Comparison of ENCODE assay signal across 20 cellular contexts in genomic region chr13:110470272-110471009, GRCh38.
A peak's percentile ranks its signal among the peaks of the same experiment; 100 is the strongest.
DNase-seq lines count a peak whose midpoint lies in the region; TF ChIP-seq lines count a peak whose summit lies in the region.
"Had no signal": no experiment of that assay in that cellular context is flagged by ENCODE, and none has a peak within 500 bp of the region (broad histone marks: within the 10 kb centered on the region; RNA-seq: fewer than 3 reads in every experiment).

No MANE protein-coding gene starts in this region.

- no peak overlapping the region for H2BK5ac ChIP-seq in mesenchymal stem cell (ENCODE audit: low read depth, low read length, poor library complexity, severe bottlenecking)

- H3K4me3 ChIP-seq in BLaER1 treated with 17β-estradiol and CSF1 and Interleukin-3, amounts not matched to agents 10 nM and 100 nM = no peak overlapping the region
- no peak overlapping the region for H3K4me3 ChIP-seq in mesenchymal stem cell (ENCODE audit: insufficient read depth in 1 of 2, low read depth in 1 of 2, low read length in 2 of 2)
- H3K4me3 ChIP-seq: hepatocyte, PC-9 had no signal

- no peak overlapping the region for H3K18ac ChIP-seq in mesenchymal stem cell (ENCODE audit: low read depth in 1 of 2, low read length in 2 of 2)

- peak overlapping the region; percentile 69 for H3K27ac Mint-ChIP-seq in chondrocyte (ENCODE audit: unreplicated experiment)
- H3K27ac Mint-ChIP-seq in activated T-cell treated with anti-CD3 and anti-CD28 coated beads, Interleukin-2, amount 50 U/mL, for 24 hours = no peak overlapping the region
- H3K27ac Mint-ChIP-seq: activated naive CD4-positive, alpha-beta T cell treated with anti-CD3 and anti-CD28 coated beads, Interleukin-2, amount 50 U/mL, for 72 hours had no signal

- H3K27me3 Mint-ChIP-seq in chondrocyte (ENCODE audit: low read depth) = no peaks in the 10 kb centered on the region
- H3K27me3 Mint-ChIP-seq in activated T-cell treated with anti-CD3 and anti-CD28 coated beads, Interleukin-2, amount 50 U/mL, for 24 hours = peaks cover 24% of the 10 kb centered on the region

- H3K4me2 ChIP-seq in BLaER1 treated with 17β-estradiol and CSF1 and Interleukin-3, amounts not matched to agents 10 nM and 100 nM = peak overlapping the region; percentile 68 to 98 (median 79)
- H3K4me2 ChIP-seq in mesenchymal stem cell (ENCODE audit: low read length, poor library complexity, severe bottlenecking) = no peak overlapping the region
- H3K4me2 ChIP-seq: hepatocyte, PC-9 had no signal

- peaks cover 61% of the 10 kb centered on the region for H3K36me3 Mint-ChIP-seq in chondrocyte (ENCODE audit: low read depth)
- H3K36me3 Mint-ChIP-seq in activated T-cell treated with anti-CD3 and anti-CD28 coated beads, Interleukin-2, amount 50 U/mL, for 24 hours (ENCODE audit: low read depth) = no peaks in the 10 kb centered on the region
- H3K36me3 Mint-ChIP-seq: activated naive CD4-positive, alpha-beta T cell treated with anti-CD3 and anti-CD28 coated beads, Interleukin-2, amount 50 U/mL, for 72 hours had no signal

- peak overlapping the region in 2 of 11 experiments; percentile 10 to 82; a peak in 2 of 22 replicates for H3K9ac ChIP-seq in BLaER1 treated with 17β-estradiol and CSF1 and Interleukin-3, amounts not matched to agents 10 nM and 100 nM
- no peak overlapping the region for H3K9ac ChIP-seq in mesenchymal stem cell (ENCODE audit: low read length)

- no peak for TF ChIP-seq CTCF in chondrocyte (IDR thresholded peaks at IDR 0.05)

- H4K20me1 ChIP-seq in BLaER1 treated with 17β-estradiol and CSF1 and Interleukin-3, amounts not matched to agents 10 nM and 100 nM = peaks cover 0 to 4% (median 0%) of the 10 kb centered on the region in 11 experiments; a peak in 1 of 22 replicates

- 88% methylated on average over 14 of the region's 14 CpGs for WGBS in mesenchymal stem cell

- H3K27ac ChIP-seq in BLaER1 treated with 17β-estradiol and CSF1 and Interleukin-3, amounts not matched to agents 10 nM and 100 nM = peak overlapping the region in 9 of 11 experiments; percentile 6 to 94 (median 65); a peak in 11 of 22 replicates
- peak overlapping the region; percentile 11 for H3K27ac ChIP-seq in mesenchymal stem cell (ENCODE audit: low read length, poor library complexity, severe bottlenecking)
- H3K27ac ChIP-seq: hepatocyte, PC-9 had no signal

- H3K79me1 ChIP-seq in mesenchymal stem cell (replicated peaks; ENCODE audit: low read length, poor library complexity, severe bottlenecking) = peaks cover 6% of the 10 kb centered on the region

- H3K4me1 ChIP-seq in BLaER1 treated with 17β-estradiol and CSF1 and Interleukin-3, amounts not matched to agents 10 nM and 100 nM = peaks cover 61 to 91% (median 78%) of the 10 kb centered on the region in 10 experiments
- peaks cover 24% of the 10 kb centered on the region for H3K4me1 ChIP-seq in mesenchymal stem cell (ENCODE audit: control insufficient read depth, insufficient read depth, low read depth, low read length)

- H3K23ac ChIP-seq in mesenchymal stem cell (ENCODE audit: low read length in 2 of 2) = no peak overlapping the region

- peaks cover 9% of the 10 kb centered on the region for H3K4me1 Mint-ChIP-seq in chondrocyte (ENCODE audit: low read depth)
- peaks cover 3% of the 10 kb centered on the region for H3K4me1 Mint-ChIP-seq in activated T-cell treated with anti-CD3 and anti-CD28 coated beads, Interleukin-2, amount 50 U/mL, for 24 hours (ENCODE audit: low read depth)

- no peak overlapping the region for H3K14ac ChIP-seq in mesenchymal stem cell (ENCODE audit: low read length in 2 of 2)

- H2BK12ac ChIP-seq in mesenchymal stem cell (ENCODE audit: low read length in 2 of 2) = no peak overlapping the region

- H2AFZ ChIP-seq in mesenchymal stem cell (ENCODE audit: low read depth, low read length) = no peak overlapping the region
- H2AFZ ChIP-seq: hepatocyte, PC-9 had no signal

- DNase-seq in KBM-7 (peak; percentile 37), chondrocyte (ENCODE audit: low spot score) (no peak), mesenchymal stem cell (no peak), NCI-H2196 (lab: John Stamatoyannopoulos, UW; ENCODE audit: unreplicated experiment) (no peak), NCI-H345 treated with DMSO at 0.1 percent for 48 hours (lab: John Stamatoyannopoulos, UW; ENCODE audit: unreplicated experiment) (no peak)
- DNase-seq in activated T-cell treated with anti-CD3 and anti-CD28 coated beads, Interleukin-2, amount 50 U/mL, for 24 hours = no peak
- DNase-seq in stimulated activated CD4-positive, alpha-beta T cell treated with anti-CD3 and anti-CD28 coated beads, Interleukin-12 subunit alpha, Interleukin-12 subunit beta, amount 100 ng/mL, for 4 hours = no peak
- DNase-seq: activated CD4-positive, alpha-beta T cell treated with anti-CD3 and anti-CD28 coated beads, Interleukin-2, amount 50 U/mL, for 4 hours; activated T-cell treated with anti-CD3 and anti-CD28 coated beads, Interleukin-2, amount 50 U/mL, for 1 hour; effector memory CD4-positive, alpha-beta T cell; EL; kidney glomerular epithelial cell; NCI-H1930; NCI-H526 treated with DMSO at 0.1 percent for 48 hours; PC-9; right cardiac atrium; stimulated activated CD4-positive, alpha-beta T cell treated with anti-CD3 and anti-CD28 coated beads, Interleukin-1b, Interleukin-23, amount 100 ng/mL, for 48 hours had no signal

- no peak overlapping the region for H4K8ac ChIP-seq in mesenchymal stem cell (ENCODE audit: low read length)

- H2BK15ac ChIP-seq in mesenchymal stem cell (ENCODE audit: low read depth, poor library complexity, severe bottlenecking) = no peak overlapping the region

- H3K27me3 ChIP-seq in BLaER1 treated with 17β-estradiol and CSF1 and Interleukin-3, amounts not matched to agents 10 nM and 100 nM = no peaks in the 10 kb centered on the region
- no peaks in the 10 kb centered on the region for H3K27me3 ChIP-seq in mesenchymal stem cell (ENCODE audit: control insufficient read depth in 1 of 2, insufficient read depth in 1 of 2, low read length in 2 of 2)
- H3K27me3 ChIP-seq: hepatocyte had no signal

- in situ Hi-C loops in KBM-7 (cut with MboI; ENCODE audit: low pct_unique_long_range_greater_than_20kb, low sequenced_read_pairs) = no loop called here

- H3K4me3 Mint-ChIP-seq in chondrocyte (ENCODE audit: unreplicated experiment) = no peak overlapping the region
- no peak overlapping the region for H3K4me3 Mint-ChIP-seq in activated T-cell treated with anti-CD3 and anti-CD28 coated beads, Interleukin-2, amount 50 U/mL, for 24 hours

- H4K91ac ChIP-seq in mesenchymal stem cell (ENCODE audit: low read length) = no peak overlapping the region

- no peaks in the 10 kb centered on the region for H3K9me3 Mint-ChIP-seq in chondrocyte (ENCODE audit: low read depth)
- no peaks in the 10 kb centered on the region for H3K9me3 Mint-ChIP-seq in activated T-cell treated with anti-CD3 and anti-CD28 coated beads, Interleukin-2, amount 50 U/mL, for 24 hours
- H3K9me3 Mint-ChIP-seq: activated naive CD4-positive, alpha-beta T cell treated with anti-CD3 and anti-CD28 coated beads, Interleukin-2, amount 50 U/mL, for 72 hours had no signal

- no peaks in the 10 kb centered on the region for H3K36me3 ChIP-seq in BLaER1 treated with 17β-estradiol and CSF1 and Interleukin-3, amounts not matched to agents 10 nM and 100 nM
- peaks cover 62 to 84% of the 10 kb centered on the region in 2 experiments for H3K36me3 ChIP-seq in mesenchymal stem cell (ENCODE audit: control insufficient read depth in 1 of 2, insufficient read depth in 2 of 2, low read depth in 1 of 2, low read length in 2 of 2)

- no peak overlapping the region for H2BK120ac ChIP-seq in mesenchymal stem cell (ENCODE audit: low read depth, low read length)

- H2AK5ac ChIP-seq in mesenchymal stem cell (ENCODE audit: low read length, severe bottlenecking) = no peak overlapping the region

- H3K9me3 ChIP-seq in BLaER1 treated with 17β-estradiol and CSF1 and Interleukin-3, amounts not matched to agents 10 nM and 100 nM (replicated peaks in 1 of 11) = peaks cover 0 to 13% (median 0%) of the 10 kb centered on the region in 11 experiments; a peak in 3 of 22 replicates
- H3K9me3 ChIP-seq in mesenchymal stem cell (ENCODE audit: control insufficient read depth, low read length) = no peaks in the 10 kb centered on the region

- no peak overlapping the region for H3K4ac ChIP-seq in mesenchymal stem cell (ENCODE audit: low read depth in 1 of 2, low read length in 2 of 2)
